25 cellular contexts compared by ENCODE assay signal in genomic region chr5:125293223-125293622, GRCh38.
"Had no signal": no experiment of that assay in that cellular context is flagged by ENCODE, and none has a peak within 500 bp of the region (broad histone marks: within the 10 kb centered on the region; RNA-seq: fewer than 3 reads in every experiment).

No MANE protein-coding gene starts in this region.

- H3K4me3 ChIP-seq: breast epithelium, Peyer's patch, SJCRH30 had no signal

- H3K36me3 ChIP-seq: breast epithelium, Peyer's patch, SJCRH30 had no signal

- ATAC-seq: activated CD4-positive, alpha-beta T cell treated with anti-CD3 and anti-CD28 coated beads for 36 hours; activated CD8-positive, alpha-beta T cell treated with anti-CD3 and anti-CD28 coated beads for 36 hours; SK-N-SH treated with all-trans-retinoic acid at 6 μM for 48 hours had no signal

- H3K9me3 ChIP-seq: breast epithelium, Peyer's patch, SJCRH30 had no signal

- H3K4me3 Mint-ChIP-seq: activated CD4-positive, alpha-beta T cell treated with anti-CD3 and anti-CD28 coated beads for 36 hours; activated CD8-positive, alpha-beta T cell treated with anti-CD3 and anti-CD28 coated beads for 36 hours; activated naive CD4-positive, alpha-beta T cell treated with anti-CD3 and anti-CD28 coated beads, Interleukin-2, amount 50 U/mL, for 24 hours; T-helper 1 cell treated with Interleukin-12 subunit alpha and Interleukin-12 subunit beta and Interleukin-4 antibody, amounts not matched to agents 30 μg/mL and 1 μg/mL, for 36 hours had no signal

- H3K4me1 ChIP-seq: breast epithelium, SJCRH30 had no signal

- DNase-seq: activated CD4-positive, alpha-beta T cell treated with anti-CD3 and anti-CD28 coated beads for 36 hours; activated CD4-positive, CD25-positive, alpha-beta regulatory T cell; activated CD8-positive, alpha-beta memory T cell treated with anti-CD3 and anti-CD28 coated beads, Interleukin-2, amount 50 U/mL, for 48 hours; activated CD8-positive, alpha-beta T cell treated with anti-CD3 and anti-CD28 coated beads for 36 hours; activated T-cell treated with anti-CD3 and anti-CD28 coated beads, Interleukin-2, amount 50 U/mL, for 1 hour; aorta; caudate nucleus; Kasumi-1; KBM-7; NCI-H1048; NCI-H146; NCI-H187 treated with DMSO at 0.1 percent for 48 hours; NCI-H2081 treated with DMSO at 0.1 percent for 48 hours; NCI-H446; NCI-H524; NCI-H748 treated with DMSO at 0.1 percent for 48 hours; Peyer's patch; Right ventricle myocardium superior; SJCRH30; SW 1271 had no signal

- H3K27me3 Mint-ChIP-seq: activated CD4-positive, alpha-beta T cell treated with anti-CD3 and anti-CD28 coated beads for 36 hours; activated CD8-positive, alpha-beta T cell treated with anti-CD3 and anti-CD28 coated beads for 36 hours; activated naive CD4-positive, alpha-beta T cell treated with anti-CD3 and anti-CD28 coated beads, Interleukin-2, amount 50 U/mL, for 24 hours had no signal

- H3K27ac Mint-ChIP-seq: activated CD4-positive, alpha-beta T cell treated with anti-CD3 and anti-CD28 coated beads for 36 hours; activated CD8-positive, alpha-beta T cell treated with anti-CD3 and anti-CD28 coated beads for 36 hours; activated naive CD4-positive, alpha-beta T cell treated with anti-CD3 and anti-CD28 coated beads, Interleukin-2, amount 50 U/mL, for 24 hours; T-helper 1 cell treated with Interleukin-12 subunit alpha and Interleukin-12 subunit beta and Interleukin-4 antibody, amounts not matched to agents 30 μg/mL and 1 μg/mL, for 36 hours had no signal

- H3K27ac ChIP-seq: breast epithelium, Peyer's patch, RWPE1, SJCRH30 had no signal

- H3K4me1 Mint-ChIP-seq: activated CD4-positive, alpha-beta T cell treated with anti-CD3 and anti-CD28 coated beads for 36 hours; activated naive CD4-positive, alpha-beta T cell treated with anti-CD3 and anti-CD28 coated beads, Interleukin-2, amount 50 U/mL, for 24 hours had no signal

- H3K9me3 Mint-ChIP-seq: activated CD8-positive, alpha-beta T cell treated with anti-CD3 and anti-CD28 coated beads for 36 hours; activated naive CD4-positive, alpha-beta T cell treated with anti-CD3 and anti-CD28 coated beads, Interleukin-2, amount 50 U/mL, for 24 hours had no signal

- H3K27me3 ChIP-seq: breast epithelium, Peyer's patch, SJCRH30 had no signal

- H3K36me3 Mint-ChIP-seq: activated naive CD4-positive, alpha-beta T cell treated with anti-CD3 and anti-CD28 coated beads, Interleukin-2, amount 50 U/mL, for 24 hours had no signal
